8 cellular contexts compared by ENCODE assay signal in genomic region chr2:84832772-84833461, GRCh38. TPM values are rescaled to one million over a fixed set of nuclear protein-coding genes. Genes with fewer than 3 reads are reported as not detected.
A peak's percentile ranks its signal among the peaks of the same experiment; 100 is the strongest.
DNase-seq lines count a peak whose midpoint lies in the region; ATAC-seq and TF ChIP-seq lines count a peak whose summit lies in the region.

No MANE protein-coding gene starts in this region.

- H3K36me3 Mint-ChIP-seq in GM23338 (ENCODE audit: low read depth), result peaks cover 14% of the 10 kb centered on the region; the same call in 2 of the 3 replicates
- peaks cover 12% of the 10 kb centered on the region for H3K36me3 Mint-ChIP-seq in glutamatergic neuron (ENCODE audit: unreplicated experiment)

- H3K4me1 ChIP-seq in GM23338 (ENCODE audit: insufficient read depth) (0 out of 2 replicates have a peak, but pooled peaks cover 5% of the 10 kb centered on the region), OCI-LY7 (ENCODE audit: insufficient read depth, low read length, poor library complexity, severe bottlenecking) (peaks cover 15% of the 10 kb centered on the region), right cardiac atrium (ENCODE audit: control insufficient read depth, insufficient read depth, low read length) (no peaks in the 10 kb centered on the region)

- no peaks in the 10 kb centered on the region for H3F3A ChIP-seq in GM23338 (replicated peaks; ENCODE audit: low read depth)

- WGBS in right cardiac atrium, result 62% methylated on average over 5 of the region's 5 CpGs

- H3K27me3 ChIP-seq in GM23338 (ENCODE audit: insufficient read depth) (no peaks in the 10 kb centered on the region), right cardiac atrium (ENCODE audit: control insufficient read depth, insufficient read depth) (no peaks in the 10 kb centered on the region)

- H3K9me3 Mint-ChIP-seq in GM23338, result peaks cover 16% of the 10 kb centered on the region
- peaks cover 2% of the 10 kb centered on the region for H3K9me3 Mint-ChIP-seq in glutamatergic neuron (ENCODE audit: unreplicated experiment)

- DNase-seq in GM23338 (ENCODE audit: low spot score), result peak; percentile 21
- peak; percentile 43 for DNase-seq in OCI-LY7 (ENCODE audit: low spot score)
- peak in 1 of 3 donors; percentile 50 for DNase-seq in right cardiac atrium
- DNase-seq in glutamatergic neuron, result no peak
- DNase-seq in NAMALWA (ENCODE audit: low spot score), result no peak
- no peak for DNase-seq in NCI-H2227 treated with DMSO at 0.1 percent for 48 hours (lab: John Stamatoyannopoulos, UW)

- H3K4me2 ChIP-seq in GM23338, result peak overlapping the region; percentile 33; the same call in 1 of the 2 replicates
- H3K4me2 ChIP-seq in OCI-LY7 (ENCODE audit: low read length), result peak overlapping the region; percentile 62

- BruUV-seq in OCI-LY7 (replicated peaks; lab: Mats Ljungman, UMichigan), result no TSS peak

- H3K9me3 ChIP-seq in OCI-LY7 (ENCODE audit: low read length), result peaks cover 4% of the 10 kb centered on the region; the same call in 1 of the 2 replicates
- H3K9me3 ChIP-seq in right cardiac atrium (ENCODE audit: control insufficient read depth, low read length), result no peaks in the 10 kb centered on the region

- 0 out of 2 replicates have a peak overlapping the region, but pooled peaks have one; percentile 52 for H3K27ac ChIP-seq in GM23338 (ENCODE audit: low read depth)
- H3K27ac ChIP-seq in OCI-LY7 (ENCODE audit: low read depth, low read length, poor library complexity, severe bottlenecking), result no peak overlapping the region
- H3K27ac ChIP-seq in right cardiac atrium (ENCODE audit: low read length), result no peak overlapping the region

- no peak overlapping the region for H3K4me3 ChIP-seq in GM23338
- H3K4me3 ChIP-seq in OCI-LY7 (ENCODE audit: low read depth, low read length, poor library complexity, severe bottlenecking), result no peak overlapping the region
- no peak overlapping the region for H3K4me3 ChIP-seq in right cardiac atrium (ENCODE audit: low read length)

- H3K27me3 Mint-ChIP-seq in GM23338 (ENCODE audit: insufficient read depth, low read depth, poor library complexity) (no peaks in the 10 kb centered on the region), glutamatergic neuron (ENCODE audit: unreplicated experiment) (peaks cover 3% of the 10 kb centered on the region)

- intact Hi-C loops in OCI-LY7 (cut with micrococcal nuclease; ENCODE audit: unreplicated experiment), result no loop called here
- intact Hi-C loops in right cardiac atrium (cut with DNase I), result no loop called here

- H3K4me1 Mint-ChIP-seq in GM23338 (peaks cover 17% of the 10 kb centered on the region), glutamatergic neuron (ENCODE audit: low read depth, unreplicated experiment) (no peaks in the 10 kb centered on the region)

- H2AFZ ChIP-seq in GM23338, result no peak overlapping the region
- H2AFZ ChIP-seq in OCI-LY7 (ENCODE audit: low read length), result peak overlapping the region; percentile 69

- H3K79me2 ChIP-seq in GM23338 (replicated peaks; ENCODE audit: insufficient read depth) (no peaks in the 10 kb centered on the region), OCI-LY7 (ENCODE audit: insufficient read depth, low read depth, low read length) (no peaks in the 10 kb centered on the region)

- H3K9me2 ChIP-seq in GM23338 (ENCODE audit: insufficient read depth), result no peaks in the 10 kb centered on the region
- no peaks in the 10 kb centered on the region for H3K9me2 ChIP-seq in OCI-LY7 (ENCODE audit: insufficient read depth, low read length)

- H4K20me1 ChIP-seq in GM23338 (replicated peaks; ENCODE audit: insufficient read depth) (no peaks in the 10 kb centered on the region), OCI-LY7 (ENCODE audit: insufficient read depth, low read length) (no peaks in the 10 kb centered on the region)

- TF ChIP-seq CTCF in GM23338 (conservative IDR thresholded peaks at IDR 0.05; ENCODE audit: low read depth in 2 of 2) (no peak), OCI-LY7 (conservative IDR thresholded peaks at IDR 0.05; ENCODE audit: low read length) (no peak), glutamatergic neuron (IDR thresholded peaks at IDR 0.05; ENCODE audit: partially characterized antibody, unreplicated experiment) (no peak)

- CTCF ChIA-PET in OCI-LY7 (lab: Charles Lee; ENCODE audit: unreplicated experiment), result no interaction called here

- POLR2A ChIA-PET in OCI-LY7 (lab: Charles Lee), result interaction anchor here (0.6 to 2.3 kb wide), 7 partner anchors 8 to 447 kb away, joined by 3 to 10 read pairs (median 4); no protein-coding TSS in a partner anchor

- H3K36me3 ChIP-seq in GM23338 (ENCODE audit: insufficient read depth) (no peaks in the 10 kb centered on the region; the same call in none of the 2 replicates), OCI-LY7 (ENCODE audit: insufficient read depth, low read length) (no peaks in the 10 kb centered on the region)

- H3K27ac Mint-ChIP-seq in GM23338 (no peak overlapping the region), glutamatergic neuron (ENCODE audit: unreplicated experiment) (no peak overlapping the region)

- no peak overlapping the region for H3K4me3 Mint-ChIP-seq in GM23338
- H3K4me3 Mint-ChIP-seq in glutamatergic neuron (ENCODE audit: unreplicated experiment), result no peak overlapping the region

- ATAC-seq in GM18508 (IDR thresholded peaks at IDR 0.05; ENCODE audit: insufficient read depth, unreplicated experiment) (peak; percentile 67), GM23338 (peak; percentile 38), right cardiac atrium (peak; percentile 49 to 55), HG03521 (IDR thresholded peaks at IDR 0.05; ENCODE audit: unreplicated experiment) (no peak)

TF ChIP-seq in GM23338, 12 proteins besides CTCF, POLR2A, EP300 and RAD21 (continues in another document):
- no peak for TF ChIP-seq ETS1 (IDR thresholded peaks at IDR 0.05)
- TF ChIP-seq REST (IDR thresholded peaks at IDR 0.05; ENCODE audit: unreplicated experiment), result no peak
- no peak for TF ChIP-seq EZH2 (IDR thresholded peaks at IDR 0.05; ENCODE audit: low read depth, unreplicated experiment)
- TF ChIP-seq EZH2phosphoT487 (IDR thresholded peaks at IDR 0.05; ENCODE audit: unreplicated experiment), result no peak
- TF ChIP-seq ZNF114 (CRISPR knock-in tag; IDR thresholded peaks at IDR 0.05), result no peak

RNA-seq across cellular contexts. Expression of gene TRABD2A, which starts 48.0 kb away (rescaled TPM):
- 12.1 and 15.7 TPM in 2 replicates for total RNA-seq in GM23338 (2014; rRNA removed; shearing (Covaris generic))
- polyA plus RNA-seq in GM23338 (2016; fragmentation: Nextera tagmentation; extraction: Ambion mirVana), result 5.5 and 6.0 TPM in 2 replicates
- 0.49 and 1.9 TPM in 2 replicates for total RNA-seq in OCI-LY7 (2014; rRNA removed; shearing (Covaris generic))
- total RNA-seq in OCI-LY7 (2022), result 1.6 and 1.8 TPM in 2 replicates
- 1 to 10 TPM in 1 of 4 donors, under 1 TPM in 3; 0.29 to 1.3 (median 0.71) TPM for total RNA-seq in right cardiac atrium
- 0.50 TPM for polyA plus RNA-seq in right cardiac atrium
- not detected for total RNA-seq in glutamatergic neuron (ENCODE audit: unreplicated experiment)

Comparison
In these comparisons a context has a peak if more than half of its experiments do, and no peak if none do; other contexts are left out.
1. DNase-seq: peak in GM23338 (single experiment) and OCI-LY7 (single experiment); none in glutamatergic neuron (single experiment), NAMALWA (single experiment) and NCI-H2227 treated with DMSO at 0.1 percent for 48 hours (single experiment).